ENCODE assay signal across 1 cellular context in the genomic region with DNA sequence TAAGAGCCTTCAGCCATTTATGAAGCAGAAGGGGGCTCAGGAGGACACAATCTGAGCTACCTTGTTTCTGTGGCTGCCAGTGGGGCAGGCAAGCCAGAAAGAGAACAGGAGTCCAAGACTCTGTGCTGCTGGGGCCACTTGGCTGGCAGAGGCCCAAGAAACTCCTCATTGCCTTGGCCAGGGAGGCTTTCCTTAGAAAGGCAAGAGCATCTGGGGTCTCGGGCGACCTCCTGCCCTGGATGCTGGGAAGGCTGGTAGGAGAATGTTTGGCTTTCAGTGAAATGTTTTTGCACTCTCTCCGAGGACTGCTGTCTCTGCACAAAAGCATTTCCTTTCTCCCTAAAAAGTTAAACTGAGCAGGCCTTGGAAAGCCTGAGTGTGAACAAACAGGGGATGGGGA.
TF ChIP-seq lines count a peak whose summit lies in the region.

No MANE protein-coding gene starts in this region.

TF ChIP-seq in SK-N-SH treated with all-trans-retinoic acid at 6 μM for 48 hours, 23 proteins besides CTCF, POLR2A, EP300 and RAD21 (continued from another document):
- TF ChIP-seq, protein P1, sequence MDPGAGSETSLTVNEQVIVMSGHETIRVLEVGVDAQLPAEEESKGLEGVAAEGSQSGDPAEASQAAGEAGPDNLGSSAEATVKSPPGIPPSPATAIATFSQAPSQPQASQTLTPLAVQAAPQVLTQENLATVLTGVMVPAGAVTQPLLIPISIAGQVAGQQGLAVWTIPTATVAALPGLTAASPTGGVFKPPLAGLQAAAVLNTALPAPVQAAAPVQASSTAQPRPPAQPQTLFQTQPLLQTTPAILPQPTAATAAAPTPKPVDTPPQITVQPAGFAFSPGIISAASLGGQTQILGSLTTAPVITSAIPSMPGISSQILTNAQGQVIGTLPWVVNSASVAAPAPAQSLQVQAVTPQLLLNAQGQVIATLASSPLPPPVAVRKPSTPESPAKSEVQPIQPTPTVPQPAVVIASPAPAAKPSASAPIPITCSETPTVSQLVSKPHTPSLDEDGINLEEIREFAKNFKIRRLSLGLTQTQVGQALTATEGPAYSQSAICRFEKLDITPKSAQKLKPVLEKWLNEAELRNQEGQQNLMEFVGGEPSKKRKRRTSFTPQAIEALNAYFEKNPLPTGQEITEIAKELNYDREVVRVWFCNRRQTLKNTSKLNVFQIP (CRISPR knock-in tag; IDR thresholded peaks at IDR 0.05; ENCODE audit: borderline replicate concordance, low read depth), result no peak
- TF ChIP-seq RARB (CRISPR knock-in tag; IDR thresholded peaks at IDR 0.05), result no peak
- TF ChIP-seq ESRRG (CRISPR knock-in tag; IDR thresholded peaks at IDR 0.05), result no peak
- TF ChIP-seq CSRNP3 (CRISPR knock-in tag; IDR thresholded peaks at IDR 0.05), result no peak
- TF ChIP-seq ZNF70 (CRISPR knock-in tag; IDR thresholded peaks at IDR 0.05), result no peak
TF ChIP-seq in SK-N-SH treated with all-trans-retinoic acid at 6 μM for 48 hours: peak in this region for 0.
